ENCODE assay signal across 12 cellular contexts in the genomic region with DNA sequence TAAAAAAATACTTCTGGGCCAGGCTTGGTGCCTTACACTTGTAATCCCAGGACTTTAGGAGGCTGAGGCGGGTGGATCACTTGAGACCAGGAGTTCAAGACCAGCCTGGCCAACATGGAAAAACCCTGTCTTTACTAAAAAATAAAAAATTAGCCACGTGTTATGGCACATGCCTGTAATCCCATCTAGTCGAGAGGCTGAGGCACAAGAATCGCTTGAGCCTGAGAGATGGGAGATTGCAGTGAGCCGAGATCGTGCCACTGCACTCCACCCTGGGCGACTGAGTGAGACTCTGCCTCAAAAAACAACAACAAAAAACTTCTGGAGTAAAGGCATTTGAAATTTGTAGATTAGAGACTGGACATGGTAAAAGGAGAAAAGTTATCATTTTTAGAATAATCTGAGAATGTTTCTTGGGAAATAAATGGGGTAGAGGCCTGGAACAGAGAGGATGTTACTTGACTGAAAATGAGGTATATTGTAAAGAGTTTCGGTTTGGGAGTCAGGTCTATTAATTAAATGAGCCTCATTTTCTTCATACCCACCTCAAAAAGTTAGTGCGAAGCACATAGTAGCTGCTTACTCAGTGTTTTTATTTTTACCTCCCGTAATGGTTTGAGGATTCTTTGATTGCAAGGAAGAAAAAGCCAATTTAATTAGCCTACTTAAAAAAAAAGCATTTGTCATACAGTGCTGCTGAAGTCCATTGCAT. TPM values are rescaled to one million over a fixed set of nuclear protein-coding genes. Genes with fewer than 3 reads are reported as not detected.
DNase-seq lines count a peak whose midpoint lies in the region; ATAC-seq and TF ChIP-seq lines count a peak whose summit lies in the region.
"Had no signal": no experiment of that assay in that cellular context is flagged by ENCODE, and none has a peak within 500 bp of the region (broad histone marks: within the 10 kb centered on the region; RNA-seq: fewer than 3 reads in every experiment).

No MANE protein-coding gene starts in this region.

- H3K27me3 ChIP-seq in spleen (replicated peaks in 1 of 7) (no peaks in the 10 kb centered on the region), ascending aorta (no peaks in the 10 kb centered on the region)
- H3K27me3 ChIP-seq: uterus had no signal

- intact Hi-C loops in spleen (cut with DNase I; ENCODE audit: low total_unique reads) (no loop called here), ascending aorta (cut with DNase I) (loop anchor here (5.0 kb wide), 2 partner anchors 962 to 1212 kb away; a partner anchor contains a TSS)

- H3K4me3 Mint-ChIP-seq in activated T-cell treated with anti-CD3 and anti-CD28 coated beads, Interleukin-2, amount 50 U/mL, for 24 hours, result peak overlapping the region; percentile 99
- peak overlapping the region; percentile 46 for H3K4me3 Mint-ChIP-seq in activated naive CD8-positive, alpha-beta T cell treated with anti-CD3 and anti-CD28 coated beads for 36 hours

- no peak for TF ChIP-seq POLR2A in spleen (IDR thresholded peaks at IDR 0.05)

- no peaks in the 10 kb centered on the region for H3K27me3 Mint-ChIP-seq in activated T-cell treated with anti-CD3 and anti-CD28 coated beads, Interleukin-2, amount 50 U/mL, for 24 hours
- H3K27me3 Mint-ChIP-seq in activated naive CD8-positive, alpha-beta T cell treated with anti-CD3 and anti-CD28 coated beads for 36 hours, result no peaks in the 10 kb centered on the region

- POLR2A ChIA-PET in HEK293 (lab: Yijun Ruan, JAX), result no interaction called here

- ATAC-seq in HG03457 (IDR thresholded peaks at IDR 0.05; ENCODE audit: unreplicated experiment), result no peak

- H3K36me3 ChIP-seq in HEK293 (ENCODE audit: control insufficient read depth in 2 of 2, insufficient read depth in 1 of 2, low read length in 2 of 2) (no peaks in the 10 kb centered on the region), spleen (no peaks in the 10 kb centered on the region), ascending aorta (no peaks in the 10 kb centered on the region)
- H3K36me3 ChIP-seq: uterus had no signal

- H3K36me3 Mint-ChIP-seq in activated T-cell treated with anti-CD3 and anti-CD28 coated beads, Interleukin-2, amount 50 U/mL, for 24 hours (ENCODE audit: low read depth), result peaks cover 53% of the 10 kb centered on the region
- peaks cover 44% of the 10 kb centered on the region for H3K36me3 Mint-ChIP-seq in activated naive CD8-positive, alpha-beta T cell treated with anti-CD3 and anti-CD28 coated beads for 36 hours

- peaks cover 6% of the 10 kb centered on the region for H3K9me3 Mint-ChIP-seq in activated T-cell treated with anti-CD3 and anti-CD28 coated beads, Interleukin-2, amount 50 U/mL, for 24 hours
- H3K9me3 Mint-ChIP-seq in activated naive CD8-positive, alpha-beta T cell treated with anti-CD3 and anti-CD28 coated beads for 36 hours, result peaks cover 2% of the 10 kb centered on the region

- CTCF ChIA-PET in HEK293 (lab: Yijun Ruan, JAX), result no interaction called here

- peaks cover 66% of the 10 kb centered on the region for H3K4me1 Mint-ChIP-seq in activated T-cell treated with anti-CD3 and anti-CD28 coated beads, Interleukin-2, amount 50 U/mL, for 24 hours (ENCODE audit: low read depth)
- H3K4me1 Mint-ChIP-seq in activated naive CD8-positive, alpha-beta T cell treated with anti-CD3 and anti-CD28 coated beads for 36 hours, result peaks cover 61% of the 10 kb centered on the region

- no peak for DNase-seq in activated T-cell treated with anti-CD3 and anti-CD28 coated beads, Interleukin-2, amount 50 U/mL, for 24 hours
- DNase-seq in activated T-cell treated with anti-CD3 and anti-CD28 coated beads, Interleukin-2, amount 50 U/mL, for 48 hours, result no peak
- no peak for DNase-seq in activated naive CD8-positive, alpha-beta T cell treated with anti-CD3 and anti-CD28 coated beads for 36 hours
- DNase-seq in spleen (no peak), NCI-H1694 (lab: John Stamatoyannopoulos, UW) (no peak), ascending aorta (ENCODE audit: low spot score in 2 of 2) (no peak)
- DNase-seq: GOT3, SW 1271, uterus had no signal

- TF ChIP-seq CTCF in HEK293 (tag by site-specific recombination; IDR thresholded peaks at IDR 0.05) (no peak), spleen (IDR thresholded peaks at IDR 0.05 in 8 of 11, conservative IDR thresholded peaks at IDR 0.05 in 3 of 11) (no peak), ascending aorta (IDR thresholded peaks at IDR 0.05) (no peak)

- H3K9me3 ChIP-seq in HEK293 (ENCODE audit: control insufficient read depth, insufficient read depth, low read depth, low read length) (no peaks in the 10 kb centered on the region), spleen (no peaks in the 10 kb centered on the region), ascending aorta (no peaks in the 10 kb centered on the region)
- H3K9me3 ChIP-seq: uterus had no signal

- H3K4me1 ChIP-seq in HEK293 (ENCODE audit: control insufficient read depth, insufficient read depth, low read length) (peaks cover 5% of the 10 kb centered on the region; the same call in 1 of the 2 replicates), spleen (peaks cover 15 to 81% (median 61%) of the 10 kb centered on the region in 6 donors), ascending aorta (peaks cover 3 to 5% of the 10 kb centered on the region in 2 donors)
- H3K4me1 ChIP-seq: uterus had no signal

- 76 to 86% (median 81%) methylated on average over 10 of the region's 10 CpGs for WGBS in spleen, 5 donors

- no peak overlapping the region for H3K4me3 ChIP-seq in HEK293 (ENCODE audit: low read depth, low read length)
- no peak overlapping the region for H3K4me3 ChIP-seq in spleen
- H3K4me3 ChIP-seq in ascending aorta, result no peak overlapping the region
- H3K4me3 ChIP-seq: uterus had no signal

- peak overlapping the region; percentile 93 for H3K27ac Mint-ChIP-seq in activated T-cell treated with anti-CD3 and anti-CD28 coated beads, Interleukin-2, amount 50 U/mL, for 24 hours
- peak overlapping the region; percentile 80 for H3K27ac Mint-ChIP-seq in activated naive CD8-positive, alpha-beta T cell treated with anti-CD3 and anti-CD28 coated beads for 36 hours

- no peak overlapping the region for H3K27ac ChIP-seq in HEK293 (ENCODE audit: extremely low read depth, low read depth, low read length)
- H3K27ac ChIP-seq in spleen, result peak overlapping the region; percentile 4 to 96 (median 66)
- H3K27ac ChIP-seq in ascending aorta, result no peak overlapping the region
- H3K27ac ChIP-seq: HL-60, uterus had no signal

TF ChIP-seq in HEK293, 187 proteins besides CTCF, POLR2A, EP300 and RAD21:
- TF ChIP-seq ZNF560 (tag by site-specific recombination; IDR thresholded peaks at IDR 0.05; ENCODE audit: borderline replicate concordance), result no peak
- TF ChIP-seq, protein P1, sequence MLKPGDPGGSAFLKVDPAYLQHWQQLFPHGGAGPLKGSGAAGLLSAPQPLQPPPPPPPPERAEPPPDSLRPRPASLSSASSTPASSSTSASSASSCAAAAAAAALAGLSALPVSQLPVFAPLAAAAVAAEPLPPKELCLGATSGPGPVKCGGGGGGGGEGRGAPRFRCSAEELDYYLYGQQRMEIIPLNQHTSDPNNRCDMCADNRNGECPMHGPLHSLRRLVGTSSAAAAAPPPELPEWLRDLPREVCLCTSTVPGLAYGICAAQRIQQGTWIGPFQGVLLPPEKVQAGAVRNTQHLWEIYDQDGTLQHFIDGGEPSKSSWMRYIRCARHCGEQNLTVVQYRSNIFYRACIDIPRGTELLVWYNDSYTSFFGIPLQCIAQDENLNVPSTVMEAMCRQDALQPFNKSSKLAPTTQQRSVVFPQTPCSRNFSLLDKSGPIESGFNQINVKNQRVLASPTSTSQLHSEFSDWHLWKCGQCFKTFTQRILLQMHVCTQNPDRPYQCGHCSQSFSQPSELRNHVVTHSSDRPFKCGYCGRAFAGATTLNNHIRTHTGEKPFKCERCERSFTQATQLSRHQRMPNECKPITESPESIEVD (tag by site-specific recombination; IDR thresholded peaks at IDR 0.05), result peak; percentile 39; the same call in 1 of the 2 replicates
- no peak for TF ChIP-seq ZNF132 (tag by site-specific recombination; IDR thresholded peaks at IDR 0.05; ENCODE audit: borderline replicate concordance)
- TF ChIP-seq ZNF677 (tag by site-specific recombination; IDR thresholded peaks at IDR 0.05), result no peak

RNA-seq across cellular contexts. Expression of a gene that starts 2.6 kb away (rescaled TPM):
- 10 to 100 TPM; 37.7 to 38.0 TPM for total RNA-seq in activated naive CD8-positive, alpha-beta T cell treated with anti-CD3 and anti-CD28 coated beads for 36 hours
- total RNA-seq in spleen (10 to 100 TPM; 33.5 to 43.5 (median 38.8) TPM), ascending aorta (13.0 TPM)
- 1 to 10 TPM; 9.4 to 9.9 (median 9.6) TPM for polyA plus RNA-seq in spleen

Comparison
In these comparisons a context has a peak if more than half of its experiments do, and no peak if none do; other contexts are left out.
1. H3K27ac ChIP-seq: peak in spleen (8 of 8); none in HEK293 (single experiment) and ascending aorta (0 of 2).